In genomic region chr16:67736858-67737257, GRCh38 we compare ENCODE assay signal across 15 cellular contexts.
"Had no signal": no experiment of that assay in that cellular context is flagged by ENCODE, and none has a peak within 500 bp of the region (broad histone marks: within the 10 kb centered on the region; RNA-seq: fewer than 3 reads in every experiment).

No MANE protein-coding gene starts in this region.

- H3K27me3 Mint-ChIP-seq: activated CD4-positive, alpha-beta T cell treated with anti-CD3 and anti-CD28 coated beads, Interleukin-2, amount 10 ng/mL, durations not matched to agents 7 days and 5 days; stimulated activated naive CD8-positive, alpha-beta T cell treated with anti-CD3 and anti-CD28 coated beads, Interleukin-15, amount 100 ng/mL, for 72 hours had no signal

- H3K27ac ChIP-seq: cardiac muscle cell, esophagus squamous epithelium, lower lobe of right lung, right lobe of liver, testis, upper lobe of right lung had no signal

- H3K4me3 ChIP-seq: cardiac muscle cell, esophagus squamous epithelium, lower lobe of right lung, right lobe of liver, testis, upper lobe of right lung had no signal

- H3K9me3 ChIP-seq: esophagus squamous epithelium, lower lobe of right lung, right lobe of liver, testis, upper lobe of right lung had no signal

- H3K4me1 Mint-ChIP-seq: activated CD4-positive, alpha-beta T cell treated with anti-CD3 and anti-CD28 coated beads, Interleukin-2, amount 10 ng/mL, durations not matched to agents 7 days and 5 days; mesothelial cell of epicardium; neural crest cell; stimulated activated naive CD8-positive, alpha-beta T cell treated with anti-CD3 and anti-CD28 coated beads, Interleukin-15, amount 100 ng/mL, for 72 hours had no signal

- H3K27ac Mint-ChIP-seq: activated CD4-positive, alpha-beta T cell treated with anti-CD3 and anti-CD28 coated beads, Interleukin-2, amount 10 ng/mL, durations not matched to agents 7 days and 5 days; mesothelial cell of epicardium; stimulated activated naive CD8-positive, alpha-beta T cell treated with anti-CD3 and anti-CD28 coated beads, Interleukin-15, amount 100 ng/mL, for 72 hours had no signal

- H3K4me1 ChIP-seq: esophagus squamous epithelium, lower lobe of right lung, testis, upper lobe of right lung had no signal

- H3K9me3 Mint-ChIP-seq: activated CD4-positive, alpha-beta T cell treated with anti-CD3 and anti-CD28 coated beads, Interleukin-2, amount 10 ng/mL, durations not matched to agents 7 days and 5 days; mesothelial cell of epicardium; neural crest cell; stimulated activated naive CD8-positive, alpha-beta T cell treated with anti-CD3 and anti-CD28 coated beads, Interleukin-15, amount 100 ng/mL, for 72 hours had no signal

- H3K27me3 ChIP-seq: esophagus squamous epithelium, right lobe of liver, testis, upper lobe of right lung had no signal

- H3K36me3 ChIP-seq: cardiac muscle cell had no signal

- DNase-seq: activated CD4-positive, alpha-beta T cell treated with anti-CD3 and anti-CD28 coated beads, Interleukin-2, amount 10 ng/mL, durations not matched to agents 7 days and 5 days; activated CD8-positive, alpha-beta memory T cell treated with anti-CD3 and anti-CD28 coated beads for 24 hours; activated naive CD4-positive, alpha-beta T cell; esophagus squamous epithelium; glutamatergic neuron; left cardiac atrium; lower lobe of right lung; right lobe of liver; stimulated activated naive CD8-positive, alpha-beta T cell treated with anti-CD3 and anti-CD28 coated beads, Interleukin-15, amount 100 ng/mL, for 72 hours; testis; upper lobe of right lung had no signal

- H3K4me3 Mint-ChIP-seq: activated CD4-positive, alpha-beta T cell treated with anti-CD3 and anti-CD28 coated beads, Interleukin-2, amount 10 ng/mL, durations not matched to agents 7 days and 5 days; mesothelial cell of epicardium; neural crest cell; stimulated activated naive CD8-positive, alpha-beta T cell treated with anti-CD3 and anti-CD28 coated beads, Interleukin-15, amount 100 ng/mL, for 72 hours had no signal

- ATAC-seq: lower lobe of right lung; stimulated activated naive CD8-positive, alpha-beta T cell treated with anti-CD3 and anti-CD28 coated beads, Interleukin-15, amount 100 ng/mL, for 72 hours; upper lobe of right lung had no signal

- FAIRE-seq: endometrium had no signal
